1 cellular context compared by ENCODE assay signal in genomic region chr9:127225747-127226646, GRCh38.
TF ChIP-seq lines count a peak whose summit lies in the region.

No MANE protein-coding gene starts in this region.

TF ChIP-seq in HepG2, 621 proteins besides CTCF, POLR2A, EP300 and RAD21 (continued from another document):
- TF ChIP-seq ARID4A (CRISPR knock-in tag; IDR thresholded peaks at IDR 0.05; ENCODE audit: borderline replicate concordance): no peak
- TF ChIP-seq NCOA1 (CRISPR knock-in tag; IDR thresholded peaks at IDR 0.05): no peak
- no peak for TF ChIP-seq ATF4 (CRISPR knock-in tag; IDR thresholded peaks at IDR 0.05)
- TF ChIP-seq ZNF777 (CRISPR knock-in tag; IDR thresholded peaks at IDR 0.05): 0 out of 2 replicates have a peak, but pooled peaks have one; percentile 9
- no peak for TF ChIP-seq ZNF691 (CRISPR knock-in tag; IDR thresholded peaks at IDR 0.05; ENCODE audit: borderline replicate concordance, low read depth)
- 0 out of 2 replicates have a peak, but pooled peaks have one; percentile 56 for TF ChIP-seq PRDM10 (CRISPR knock-in tag; IDR thresholded peaks at IDR 0.05; ENCODE audit: low read depth)
- TF ChIP-seq TMF1 (CRISPR knock-in tag; IDR thresholded peaks at IDR 0.05; ENCODE audit: low read depth): no peak
- no peak for TF ChIP-seq BRCA1 (CRISPR knock-in tag; IDR thresholded peaks at IDR 0.05)
- TF ChIP-seq ZNF619 (CRISPR knock-in tag; IDR thresholded peaks at IDR 0.05): no peak
- TF ChIP-seq ZNF264 (CRISPR knock-in tag; IDR thresholded peaks at IDR 0.05): no peak
- TF ChIP-seq SNRNP70 (IDR thresholded peaks at IDR 0.05; ENCODE audit: low read depth, low read length): no peak
- TF ChIP-seq ZFX (CRISPR knock-in tag; IDR thresholded peaks at IDR 0.05; ENCODE audit: low read depth): peak; percentile 7; the same call in 1 of the 2 replicates
- TF ChIP-seq, protein P1, sequence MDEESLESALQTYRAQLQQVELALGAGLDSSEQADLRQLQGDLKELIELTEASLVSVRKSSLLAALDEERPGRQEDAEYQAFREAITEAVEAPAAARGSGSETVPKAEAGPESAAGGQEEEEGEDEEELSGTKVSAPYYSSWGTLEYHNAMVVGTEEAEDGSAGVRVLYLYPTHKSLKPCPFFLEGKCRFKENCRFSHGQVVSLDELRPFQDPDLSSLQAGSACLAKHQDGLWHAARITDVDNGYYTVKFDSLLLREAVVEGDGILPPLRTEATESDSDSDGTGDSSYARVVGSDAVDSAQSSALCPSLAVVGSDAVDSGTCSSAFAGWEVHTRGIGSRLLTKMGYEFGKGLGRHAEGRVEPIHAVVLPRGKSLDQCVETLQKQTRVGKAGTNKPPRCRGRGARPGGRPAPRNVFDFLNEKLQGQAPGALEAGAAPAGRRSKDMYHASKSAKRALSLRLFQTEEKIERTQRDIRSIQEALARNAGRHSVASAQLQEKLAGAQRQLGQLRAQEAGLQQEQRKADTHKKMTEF (CRISPR knock-in tag; IDR thresholded peaks at IDR 0.05): peak; percentile 7; the same call in 1 of the 2 replicates
- TF ChIP-seq NFATC3 (CRISPR knock-in tag; IDR thresholded peaks at IDR 0.05): no peak
- TF ChIP-seq, protein P2, sequence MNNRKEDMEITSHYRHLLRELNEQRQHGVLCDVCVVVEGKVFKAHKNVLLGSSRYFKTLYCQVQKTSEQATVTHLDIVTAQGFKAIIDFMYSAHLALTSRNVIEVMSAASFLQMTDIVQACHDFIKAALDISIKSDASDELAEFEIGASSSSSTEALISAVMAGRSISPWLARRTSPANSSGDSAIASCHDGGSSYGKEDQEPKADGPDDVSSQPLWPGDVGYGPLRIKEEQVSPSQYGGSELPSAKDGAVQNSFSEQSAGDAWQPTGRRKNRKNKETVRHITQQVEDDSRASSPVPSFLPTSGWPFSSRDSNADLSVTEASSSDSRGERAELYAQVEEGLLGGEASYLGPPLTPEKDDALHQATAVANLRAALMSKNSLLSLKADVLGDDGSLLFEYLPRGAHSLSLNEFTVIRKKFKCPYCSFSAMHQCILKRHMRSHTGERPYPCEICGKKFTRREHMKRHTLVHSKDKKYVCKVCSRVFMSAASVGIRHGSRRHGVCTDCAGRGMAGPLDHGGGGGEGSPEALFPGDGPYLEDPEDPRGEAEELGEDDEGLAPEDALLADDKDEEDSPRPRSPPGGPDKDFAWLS (CRISPR knock-in tag; IDR thresholded peaks at IDR 0.05; ENCODE audit: borderline replicate concordance): 0 out of 2 replicates have a peak, but pooled peaks have one; percentile 38
- TF ChIP-seq SPEN (CRISPR knock-in tag; IDR thresholded peaks at IDR 0.05; ENCODE audit: low read depth): no peak
- no peak for TF ChIP-seq HNRNPH1 (optimal IDR thresholded peaks at IDR 0.05; ENCODE audit: low read depth, low read length)
- TF ChIP-seq, protein P3, sequence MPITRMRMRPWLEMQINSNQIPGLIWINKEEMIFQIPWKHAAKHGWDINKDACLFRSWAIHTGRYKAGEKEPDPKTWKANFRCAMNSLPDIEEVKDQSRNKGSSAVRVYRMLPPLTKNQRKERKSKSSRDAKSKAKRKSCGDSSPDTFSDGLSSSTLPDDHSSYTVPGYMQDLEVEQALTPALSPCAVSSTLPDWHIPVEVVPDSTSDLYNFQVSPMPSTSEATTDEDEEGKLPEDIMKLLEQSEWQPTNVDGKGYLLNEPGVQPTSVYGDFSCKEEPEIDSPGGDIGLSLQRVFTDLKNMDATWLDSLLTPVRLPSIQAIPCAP (CRISPR knock-in tag; IDR thresholded peaks at IDR 0.05; ENCODE audit: low read depth): no peak
- TF ChIP-seq TERF1 (CRISPR knock-in tag; IDR thresholded peaks at IDR 0.05): no peak
- no peak for TF ChIP-seq ZFP90 (CRISPR knock-in tag; IDR thresholded peaks at IDR 0.05; ENCODE audit: borderline replicate concordance)
- TF ChIP-seq, protein P4, sequence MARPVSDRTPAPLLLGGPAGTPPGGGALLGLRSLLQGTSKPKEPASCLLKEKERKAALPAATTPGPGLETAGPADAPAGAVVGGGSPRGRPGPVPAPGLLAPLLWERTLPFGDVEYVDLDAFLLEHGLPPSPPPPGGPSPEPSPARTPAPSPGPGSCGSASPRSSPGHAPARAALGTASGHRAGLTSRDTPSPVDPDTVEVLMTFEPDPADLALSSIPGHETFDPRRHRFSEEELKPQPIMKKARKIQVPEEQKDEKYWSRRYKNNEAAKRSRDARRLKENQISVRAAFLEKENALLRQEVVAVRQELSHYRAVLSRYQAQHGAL (CRISPR knock-in tag; IDR thresholded peaks at IDR 0.05; ENCODE audit: not compliant biosample characterization): no peak
- 0 out of 2 replicates have a peak, but pooled peaks have one; percentile 23 for TF ChIP-seq KLF6 (CRISPR knock-in tag; IDR thresholded peaks at IDR 0.05)
- TF ChIP-seq ISL2 (CRISPR knock-in tag; IDR thresholded peaks at IDR 0.05): no peak
- no peak for TF ChIP-seq RNF2 (conservative IDR thresholded peaks at IDR 0.05; ENCODE audit: low read depth)
- TF ChIP-seq ZNF687 (CRISPR knock-in tag; IDR thresholded peaks at IDR 0.05): peak; percentile 54
- TF ChIP-seq, protein P5, sequence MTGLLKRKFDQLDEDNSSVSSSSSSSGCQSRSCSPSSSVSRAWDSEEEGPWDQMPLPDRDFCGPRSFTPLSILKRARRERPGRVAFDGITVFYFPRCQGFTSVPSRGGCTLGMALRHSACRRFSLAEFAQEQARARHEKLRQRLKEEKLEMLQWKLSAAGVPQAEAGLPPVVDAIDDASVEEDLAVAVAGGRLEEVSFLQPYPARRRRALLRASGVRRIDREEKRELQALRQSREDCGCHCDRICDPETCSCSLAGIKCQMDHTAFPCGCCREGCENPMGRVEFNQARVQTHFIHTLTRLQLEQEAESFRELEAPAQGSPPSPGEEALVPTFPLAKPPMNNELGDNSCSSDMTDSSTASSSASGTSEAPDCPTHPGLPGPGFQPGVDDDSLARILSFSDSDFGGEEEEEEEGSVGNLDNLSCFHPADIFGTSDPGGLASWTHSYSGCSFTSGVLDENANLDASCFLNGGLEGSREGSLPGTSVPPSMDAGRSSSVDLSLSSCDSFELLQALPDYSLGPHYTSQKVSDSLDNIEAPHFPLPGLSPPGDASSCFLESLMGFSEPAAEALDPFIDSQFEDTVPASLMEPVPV (CRISPR knock-in tag; IDR thresholded peaks at IDR 0.05): peak; percentile 53; the same call in 1 of the 2 replicates
- TF ChIP-seq SAP130 (CRISPR knock-in tag; IDR thresholded peaks at IDR 0.05; ENCODE audit: low read depth): peak; percentile 32; the same call in 1 of the 2 replicates
- TF ChIP-seq ZNF530 (CRISPR knock-in tag; IDR thresholded peaks at IDR 0.05; ENCODE audit: low read depth): no peak
